ENCODE assay signal across 8 cellular contexts in genomic region chr1:219416598-219417238, GRCh38.
A peak's percentile ranks its signal among the peaks of the same experiment; 100 is the strongest.
DNase-seq lines count a peak whose midpoint lies in the region; ATAC-seq, FAIRE-seq and TF ChIP-seq lines count a peak whose summit lies in the region.

No MANE protein-coding gene starts in this region.

- H3K4me1 ChIP-seq in DOHH2 (ENCODE audit: control insufficient read depth, low read length) (no peaks in the 10 kb centered on the region), prostate gland (replicated peaks) (peaks cover 3% of the 10 kb centered on the region)

- TF ChIP-seq CTCF in DOHH2 (IDR thresholded peaks at IDR 0.05; ENCODE audit: low read depth, low read length, poor library complexity, severe bottlenecking) (peak; percentile 84), HL-60 (IDR thresholded peaks at IDR 0.05; ENCODE audit: insufficient read depth, low read length) (peak; percentile 58), prostate gland (IDR thresholded peaks at IDR 0.05) (peak; percentile 18 to 61 (median 34))

- no peak overlapping the region for H3K4me2 ChIP-seq in DOHH2 (ENCODE audit: low read length)

- peak; percentile 93 for ATAC-seq in GM21423 (IDR thresholded peaks at IDR 0.05; ENCODE audit: unreplicated experiment)

- H3K4me3 ChIP-seq in DOHH2 (ENCODE audit: low read length) (no peak overlapping the region), HL-60 (replicated peaks; ENCODE audit: insufficient read depth, low read length) (no peak overlapping the region), prostate gland (no peak overlapping the region)

- H4K20me1 ChIP-seq in DOHH2 (ENCODE audit: control insufficient read depth, insufficient read depth, low read depth, low read length): no peaks in the 10 kb centered on the region

- 72% methylated on average over 1 of the region's 1 CpG for WGBS in prostate gland

- H3F3A ChIP-seq in DOHH2 (ENCODE audit: control insufficient read depth, insufficient read depth): no peaks in the 10 kb centered on the region

- H3K4me1 Mint-ChIP-seq in activated T-helper 2 cell treated with anti-CD3 and anti-CD28 coated beads, Interferon-gamma antibody, Interleukin-2, Interleukin-4, amounts not matched to agents 10 μg/mL and 5 μg/mL and 100 μg/mL, durations not matched to agents 14 hours and 24 hours and 36 hours (ENCODE audit: low read depth): no peaks in the 10 kb centered on the region

- H3K4me3 Mint-ChIP-seq in activated T-helper 2 cell treated with anti-CD3 and anti-CD28 coated beads, Interferon-gamma antibody, Interleukin-2, Interleukin-4, amounts not matched to agents 10 μg/mL and 5 μg/mL and 100 μg/mL, durations not matched to agents 14 hours and 24 hours and 36 hours (ENCODE audit: low read depth): no peak overlapping the region

- DNase-seq in HL-60 (ENCODE audit: low read depth in 1 of 2, low spot score in 1 of 2) (peak; percentile 25 to 53), RCC 7860 (ENCODE audit: low spot score) (peak; percentile 42), glomerular endothelial cell (ENCODE audit: extremely low read depth, low read depth, low spot score) (peak; percentile 29), prostate gland (ENCODE audit: low spot score) (peak; percentile 34), epidermal melanocyte (ENCODE audit: insufficient read length, low spot score) (no peak)
- DNase-seq in activated T-helper 2 cell treated with anti-CD3 and anti-CD28 coated beads, Interferon-gamma antibody, Interleukin-2, Interleukin-4, amounts not matched to agents 10 μg/mL and 5 μg/mL and 100 μg/mL, durations not matched to agents 14 hours and 24 hours and 36 hours (ENCODE audit: low spot score): peak; percentile 25

- H3K27ac Mint-ChIP-seq in activated T-helper 2 cell treated with anti-CD3 and anti-CD28 coated beads, Interferon-gamma antibody, Interleukin-2, Interleukin-4, amounts not matched to agents 10 μg/mL and 5 μg/mL and 100 μg/mL, durations not matched to agents 14 hours and 24 hours and 36 hours: no peak overlapping the region

- no peaks in the 10 kb centered on the region for H3K36me3 Mint-ChIP-seq in activated T-helper 2 cell treated with anti-CD3 and anti-CD28 coated beads, Interferon-gamma antibody, Interleukin-2, Interleukin-4, amounts not matched to agents 10 μg/mL and 5 μg/mL and 100 μg/mL, durations not matched to agents 14 hours and 24 hours and 36 hours (ENCODE audit: low read depth)

- no peaks in the 10 kb centered on the region for H3K9me3 Mint-ChIP-seq in activated T-helper 2 cell treated with anti-CD3 and anti-CD28 coated beads, Interferon-gamma antibody, Interleukin-2, Interleukin-4, amounts not matched to agents 10 μg/mL and 5 μg/mL and 100 μg/mL, durations not matched to agents 14 hours and 24 hours and 36 hours

- H3K27ac ChIP-seq in DOHH2 (ENCODE audit: low read depth, low read length) (no peak overlapping the region), HL-60 (replicated peaks) (no peak overlapping the region), prostate gland (no peak overlapping the region)

- H3K36me3 ChIP-seq in DOHH2 (ENCODE audit: control insufficient read depth, low read length) (no peaks in the 10 kb centered on the region), prostate gland (no peaks in the 10 kb centered on the region)

- H3K79me2 ChIP-seq in DOHH2 (ENCODE audit: control insufficient read depth, low read length): no peaks in the 10 kb centered on the region

- no peaks in the 10 kb centered on the region for H3K9me2 ChIP-seq in DOHH2 (replicated peaks; ENCODE audit: control insufficient read depth, low read length)

- no peak for TF ChIP-seq POLR2A in prostate gland (IDR thresholded peaks at IDR 0.05)

- intact Hi-C loops in activated T-helper 2 cell treated with anti-CD3 and anti-CD28 coated beads, Interferon-gamma antibody, Interleukin-2, Interleukin-4, amounts not matched to agents 10 μg/mL and 5 μg/mL and 100 μg/mL, durations not matched to agents 14 hours and 24 hours and 36 hours (cut with micrococcal nuclease): no loop called here
- intact Hi-C loops in prostate gland (cut with DNase I): no loop called here

- no peaks in the 10 kb centered on the region for H3K27me3 ChIP-seq in DOHH2 (ENCODE audit: control insufficient read depth, low read length)
- no peaks in the 10 kb centered on the region for H3K27me3 ChIP-seq in HL-60 (ENCODE audit: insufficient read depth, poor library complexity, severe bottlenecking)
- no peaks in the 10 kb centered on the region for H3K27me3 ChIP-seq in prostate gland (replicated peaks; ENCODE audit: insufficient read depth)

- H3K27me3 Mint-ChIP-seq in activated T-helper 2 cell treated with anti-CD3 and anti-CD28 coated beads, Interferon-gamma antibody, Interleukin-2, Interleukin-4, amounts not matched to agents 10 μg/mL and 5 μg/mL and 100 μg/mL, durations not matched to agents 14 hours and 24 hours and 36 hours (ENCODE audit: low read depth): peaks cover 8% of the 10 kb centered on the region

- no peaks in the 10 kb centered on the region for H3K9me3 ChIP-seq in DOHH2 (ENCODE audit: control insufficient read depth, insufficient read depth, low read length)
- H3K9me3 ChIP-seq in prostate gland: no peaks in the 10 kb centered on the region

- FAIRE-seq in RCC 7860 (lab: Jason Lieb, UNC): no peak
